In genomic region chr19:13026478-13026999, GRCh38 we compare ENCODE assay signal across 10 cellular contexts. TPM values are rescaled to one million over a fixed set of nuclear protein-coding genes. Genes with fewer than 3 reads are reported as not detected.
DNase-seq lines count a peak whose midpoint lies in the region; ATAC-seq and TF ChIP-seq lines count a peak whose summit lies in the region.
"Had no signal": no experiment of that assay in that cellular context is flagged by ENCODE, and none has a peak within 500 bp of the region (broad histone marks: within the 10 kb centered on the region; RNA-seq: fewer than 3 reads in every experiment).

No MANE protein-coding gene starts in this region.

- intact Hi-C loops in heart left ventricle (cut with DNase I) (loop anchor here in 4 of 10 donors (5.0 kb wide), 2 partner anchors 36 to 39 kb away; no protein-coding TSS in a partner anchor), cardiac septum (cut with DNase I) (no loop called here), left colon (cut with DNase I, micrococcal nuclease) (no loop called here), vagina (cut with DNase I) (no loop called here)

- ATAC-seq in heart left ventricle: no peak
- peak; percentile 75 for ATAC-seq in left colon
- no peak for ATAC-seq in GM21717 (IDR thresholded peaks at IDR 0.05; ENCODE audit: unreplicated experiment)
- no peak for ATAC-seq in GM21619 (IDR thresholded peaks at IDR 0.05; ENCODE audit: unreplicated experiment)

- H3K4me1 ChIP-seq in heart left ventricle (peaks cover 3 to 98% (median 74%) of the 10 kb centered on the region in 12 donors), vagina (peaks cover 87% of the 10 kb centered on the region)

- DNase-seq in heart left ventricle: no peak
- no peak for DNase-seq in cardiac septum (ENCODE audit: low spot score)
- peak; percentile 23 for DNase-seq in amniotic epithelial cell (ENCODE audit: low read depth)
- DNase-seq in left colon: peak; percentile 47 to 67
- no peak for DNase-seq in vagina (ENCODE audit: extremely low spot score in 2 of 2)
- no peak for DNase-seq in activated CD4-positive, alpha-beta T cell treated with anti-CD3 and anti-CD28 coated beads for 48 hours
- DNase-seq: CD4-positive, CD25-positive, alpha-beta regulatory T cell; SW 1271 had no signal

- H3K27me3 ChIP-seq in heart left ventricle (peaks cover 0 to 11% (median 0%) of the 10 kb centered on the region in 9 donors), vagina (no peaks in the 10 kb centered on the region)

- H3K9me3 ChIP-seq in heart left ventricle (no peaks in the 10 kb centered on the region), vagina (no peaks in the 10 kb centered on the region)

- H3K4me3 ChIP-seq in heart left ventricle: peak overlapping the region in 8 of 12 donors; percentile 3 to 64 (median 52)
- H3K4me3 ChIP-seq in vagina: peak overlapping the region; percentile 49 to 58

- WGBS in heart left ventricle, 4 donors: 67 to 77% (median 70%) methylated on average over 9 of the region's 9 CpGs

- peak overlapping the region in 10 of 12 donors; percentile 14 to 97 (median 88) for H3K27ac ChIP-seq in heart left ventricle
- peak overlapping the region; percentile 99 for H3K27ac ChIP-seq in vagina

- TF ChIP-seq POLR2A in heart left ventricle (IDR thresholded peaks at IDR 0.05) (no peak), vagina (IDR thresholded peaks at IDR 0.05) (no peak)

- H3K36me3 ChIP-seq in heart left ventricle (peaks cover 0 to 28% (median 7%) of the 10 kb centered on the region in 9 donors), vagina (no peaks in the 10 kb centered on the region)

- TF ChIP-seq CTCF in heart left ventricle (IDR thresholded peaks at IDR 0.05) (no peak), vagina (IDR thresholded peaks at IDR 0.05) (no peak)

RNA-seq across cellular contexts. Expression of gene NFIX, which starts 31.3 kb away (rescaled TPM):
- total RNA-seq in heart left ventricle (100 to 1,000 TPM in 8 of 9 donors, 10 to 100 TPM in 1; 81.4 to 147 (median 122) TPM), cardiac septum (123 TPM), left colon (10 to 100 TPM; 49.8 to 61.7 TPM), vagina (81.8 TPM)
- 10 to 100 TPM; 42.1 to 55.2 TPM for polyA plus RNA-seq in heart left ventricle

RNA-seq across cellular contexts. Expression of gene DAND5, which starts 57.2 kb away (rescaled TPM):
- total RNA-seq in heart left ventricle (10 to 100 TPM in 4 of 9 donors, 1 to 10 TPM in 5; 2.9 to 13.6 (median 9.0) TPM), cardiac septum (11.4 TPM), left colon (under 1 TPM; 0.18 to 0.50 TPM), vagina (not detected)
- 1 to 10 TPM; 1.4 to 4.7 TPM for polyA plus RNA-seq in heart left ventricle
- total RNA-seq: CD4-positive, CD25-positive, alpha-beta regulatory T cell had no signal
- polyA plus RNA-seq: CD4-positive, CD25-positive, alpha-beta regulatory T cell had no signal

Comparison
In these comparisons a context has a peak if more than half of its experiments do, and no peak if none do; other contexts are left out.
1. DNase-seq: peak in amniotic epithelial cell (single experiment) and left colon (2 of 2); none in heart left ventricle (0 of 5), cardiac septum (single experiment), vagina (0 of 2) and activated CD4-positive, alpha-beta T cell treated with anti-CD3 and anti-CD28 coated beads for 48 hours (single experiment).